ENCODE assay signal across 8 cellular contexts in genomic region chr1:172588296-172589291, GRCh38. TPM values are rescaled to one million over a fixed set of nuclear protein-coding genes. Genes with fewer than 3 reads are reported as not detected.
DNase-seq lines count a peak whose midpoint lies in the region; ATAC-seq and TF ChIP-seq lines count a peak whose summit lies in the region.

No MANE protein-coding gene starts in this region.

- H3K9ac ChIP-seq in skeletal muscle satellite cell (ENCODE audit: low read depth, low read length) (peak overlapping the region; percentile 36), mesendoderm (ENCODE audit: low read length) (no peak overlapping the region)

- no peaks in the 10 kb centered on the region for H3K79me2 ChIP-seq in mesendoderm (ENCODE audit: control insufficient read depth, insufficient read depth, low read length)

- peak overlapping the region; percentile 65 for H3K4me2 ChIP-seq in skeletal muscle satellite cell (ENCODE audit: low read length)
- H3K4me2 ChIP-seq in mesendoderm (ENCODE audit: low read length), result no peak overlapping the region

- H3K27me3 ChIP-seq in skeletal muscle satellite cell (ENCODE audit: control insufficient read depth, insufficient read depth, low read length) (no peaks in the 10 kb centered on the region), mesendoderm (ENCODE audit: insufficient read depth, low read length, poor library complexity) (no peaks in the 10 kb centered on the region)

- H4K8ac ChIP-seq in mesendoderm (ENCODE audit: low read depth, low read length), result no peak overlapping the region

- DNase-seq in NOMO-1 treated with DMSO at 0.1 percent for 48 hours (lab: John Stamatoyannopoulos, UW; ENCODE audit: unreplicated experiment) (peak; percentile 52), NOMO-1 treated with dmso at 0.1 percent for 144 hours (lab: John Stamatoyannopoulos, UW; ENCODE audit: unreplicated experiment) (no peak), coronary artery (ENCODE audit: low spot score) (no peak), NCI-H69 (lab: John Stamatoyannopoulos, UW) (no peak), mesendoderm (no peak)

- TF ChIP-seq CTCF in coronary artery (IDR thresholded peaks at IDR 0.05), result no peak

- H3K4me3 ChIP-seq in coronary artery (peak overlapping the region; percentile 16), skeletal muscle satellite cell (ENCODE audit: low read length) (peak overlapping the region; percentile 19), mesendoderm (ENCODE audit: low read length) (no peak overlapping the region)

- no peak overlapping the region for H4K5ac ChIP-seq in mesendoderm (ENCODE audit: low read length)

- H2BK120ac ChIP-seq in mesendoderm (ENCODE audit: low read depth, low read length), result no peak overlapping the region

- no peaks in the 10 kb centered on the region for H3K79me1 ChIP-seq in mesendoderm (ENCODE audit: low read length)

- H2AK5ac ChIP-seq in mesendoderm (ENCODE audit: low read length), result no peak overlapping the region

- peak overlapping the region in 1 of 2 donors; percentile 45 for H3K27ac ChIP-seq in coronary artery
- H3K27ac ChIP-seq in mesendoderm (ENCODE audit: low read depth, low read length), result no peak overlapping the region

- H2BK5ac ChIP-seq in mesendoderm (ENCODE audit: low read length), result no peak overlapping the region

- H3K18ac ChIP-seq in mesendoderm (ENCODE audit: low read length), result no peak overlapping the region

- H3K36me3 ChIP-seq in skeletal muscle satellite cell (ENCODE audit: insufficient read depth, low read length) (peaks cover 20% of the 10 kb centered on the region), mesendoderm (ENCODE audit: control insufficient read depth, insufficient read depth, low read length) (no peaks in the 10 kb centered on the region)

- no peaks in the 10 kb centered on the region for H3K9me3 ChIP-seq in skeletal muscle satellite cell (replicated peaks; ENCODE audit: low read length)

- ATAC-seq in HG03354 (IDR thresholded peaks at IDR 0.05; ENCODE audit: poor library complexity, severe bottlenecking, unreplicated experiment), result no peak

- no peak overlapping the region for H3K23ac ChIP-seq in mesendoderm (ENCODE audit: low read length)

- H3K4ac ChIP-seq in mesendoderm (ENCODE audit: low read depth, low read length), result no peak overlapping the region

- no peak overlapping the region for H2BK15ac ChIP-seq in mesendoderm (replicated peaks; ENCODE audit: low read depth)

- no CpG with 5 or more reads among the region's 7 CpGs for WGBS in mesendoderm (ENCODE audit: extremely low coverage, insufficient coverage, low lambda C conversion rate)

- peaks cover 41% of the 10 kb centered on the region for H3K4me1 ChIP-seq in skeletal muscle satellite cell (ENCODE audit: control insufficient read depth, insufficient read depth, low read length)
- no peaks in the 10 kb centered on the region for H3K4me1 ChIP-seq in mesendoderm (ENCODE audit: control insufficient read depth, low read depth, low read length)

- H3K56ac ChIP-seq in mesendoderm (ENCODE audit: low read length), result no peak overlapping the region

TF ChIP-seq in PFSK-1, 5 proteins besides CTCF, POLR2A, EP300 and RAD21:
- TF ChIP-seq POLR2AphosphoS5 (IDR thresholded peaks at IDR 0.05; ENCODE audit: low read depth, low read length), result no peak
- TF ChIP-seq FOXP2 (optimal IDR thresholded peaks at IDR 0.05; ENCODE audit: borderline replicate concordance, extremely low read depth, extremely low read length, insufficient read depth), result peak; percentile 40
- no peak for TF ChIP-seq REST (IDR thresholded peaks at IDR 0.05; ENCODE audit: insufficient read depth in 1 of 2, low read depth in 2 of 2, low read length in 2 of 2)

RNA-seq across cellular contexts. Expression of gene SUCO, which starts 55.6 kb away (rescaled TPM):
- 8.0 TPM for polyA plus RNA-seq in PFSK-1 (2012; ENCODE audit: insufficient read length, low read depth)
- 22.1 and 25.6 TPM in 2 replicates for total RNA-seq in skeletal muscle satellite cell (2012; rRNA removed)
- 20.4 TPM for polyA plus RNA-seq in mesendoderm (2013, experiment 1 of 2)
- polyA plus RNA-seq in mesendoderm (2013, experiment 2 of 2), result 19.6 TPM
